ENCODE assay signal across 11 cellular contexts in genomic region chr1:93876284-93876683, GRCh38. TPM values are rescaled to one million over a fixed set of nuclear protein-coding genes. Genes with fewer than 3 reads are reported as not detected.
A peak's percentile ranks its signal among the peaks of the same experiment; 100 is the strongest.
DNase-seq lines count a peak whose midpoint lies in the region; ATAC-seq and TF ChIP-seq lines count a peak whose summit lies in the region.
"Had no signal": no experiment of that assay in that cellular context is flagged by ENCODE, and none has a peak within 500 bp of the region (broad histone marks: within the 10 kb centered on the region; RNA-seq: fewer than 3 reads in every experiment).

No MANE protein-coding gene starts in this region.

- POLR2A ChIA-PET in naive thymus-derived CD4-positive, alpha-beta T cell (lab: Charles Lee), result interaction anchor here (4.2 kb wide), 1 partner anchor 31 kb away, joined by 51 read pairs; no protein-coding TSS in a partner anchor

- H3K4me1 ChIP-seq in CD4-positive, CD25-positive, alpha-beta regulatory T cell (ENCODE audit: control insufficient read depth, insufficient read depth, low read length, poor library complexity, severe bottlenecking), result peaks cover 33% of the 10 kb centered on the region
- peaks cover 21 to 25% of the 10 kb centered on the region in 2 donors for H3K4me1 ChIP-seq in naive thymus-derived CD4-positive, alpha-beta T cell (ENCODE audit: control insufficient read depth in 2 of 2, insufficient read depth in 2 of 2, low read length in 2 of 2)
- peaks cover 0 to 38% (median 22%) of the 10 kb centered on the region in 12 donors for H3K4me1 ChIP-seq in heart left ventricle

- H3K27me3 ChIP-seq in CD4-positive, CD25-positive, alpha-beta regulatory T cell (ENCODE audit: control insufficient read depth, insufficient read depth, low read length), result no peaks in the 10 kb centered on the region
- H3K27me3 ChIP-seq in naive thymus-derived CD4-positive, alpha-beta T cell (ENCODE audit: control insufficient read depth in 2 of 2, insufficient read depth in 2 of 2, low read length in 2 of 2), result no peaks in the 10 kb centered on the region
- H3K27me3 ChIP-seq in heart left ventricle, result no peaks in the 10 kb centered on the region
- H3K27me3 ChIP-seq: transverse colon had no signal

- no peaks in the 10 kb centered on the region for H3K27me3 Mint-ChIP-seq in CD4-positive, CD25-positive, alpha-beta regulatory T cell
- H3K27me3 Mint-ChIP-seq in HFFc6 (ENCODE audit: insufficient read depth), result no peaks in the 10 kb centered on the region; the same call in 1 of the 2 replicates
- no peaks in the 10 kb centered on the region for H3K27me3 Mint-ChIP-seq in activated naive CD8-positive, alpha-beta T cell
- no peaks in the 10 kb centered on the region for H3K27me3 Mint-ChIP-seq in naive thymus-derived CD4-positive, alpha-beta T cell

- 67 to 77% (median 74%) methylated on average over 3 of the region's 3 CpGs for WGBS in heart left ventricle, 4 donors

- no peak for ATAC-seq in CD4-positive, CD25-positive, alpha-beta regulatory T cell (ENCODE audit: low read depth in 2 of 2)
- no peak for ATAC-seq in naive thymus-derived CD4-positive, alpha-beta T cell
- ATAC-seq in heart left ventricle, result no peak

- peaks cover 0 to 2% (median 0%) of the 10 kb centered on the region in 7 donors for H3K9me3 Mint-ChIP-seq in CD4-positive, CD25-positive, alpha-beta regulatory T cell
- no peaks in the 10 kb centered on the region for H3K9me3 Mint-ChIP-seq in HFFc6
- H3K9me3 Mint-ChIP-seq in activated naive CD8-positive, alpha-beta T cell (ENCODE audit: low read depth), result no peaks in the 10 kb centered on the region
- no peaks in the 10 kb centered on the region for H3K9me3 Mint-ChIP-seq in naive thymus-derived CD4-positive, alpha-beta T cell

- intact Hi-C loops in naive thymus-derived CD4-positive, alpha-beta T cell (cut with micrococcal nuclease), result loop anchor here (10.0 kb wide), 2 partner anchors 531 to 1199 kb away; partner anchors contain the start of genes ALG14 (in 1 of the 2) and DR1 (in 1 of the 2)
- intact Hi-C loops in heart left ventricle (cut with DNase I) (loop anchor here in 1 of 10 donors (10.0 kb wide), 1 partner anchor 571 kb away; no protein-coding TSS in a partner anchor), posterior cingulate gyrus (cut with DNase I) (no loop called here)

- peaks cover 58% of the 10 kb centered on the region for H3K36me3 ChIP-seq in CD4-positive, CD25-positive, alpha-beta regulatory T cell (ENCODE audit: control insufficient read depth, insufficient read depth, low read length)
- H3K36me3 ChIP-seq in naive thymus-derived CD4-positive, alpha-beta T cell (ENCODE audit: control insufficient read depth in 2 of 3, insufficient read depth in 3 of 3, low read length in 3 of 3), result peaks cover 24 to 48% (median 26%) of the 10 kb centered on the region in 3 experiments
- H3K36me3 ChIP-seq in heart left ventricle, result peaks cover 0 to 65% (median 63%) of the 10 kb centered on the region in 9 donors

- H3K27ac Mint-ChIP-seq in CD4-positive, CD25-positive, alpha-beta regulatory T cell, result peak overlapping the region in 2 of 3 donors; percentile 21 to 99
- peak overlapping the region; percentile 8; the same call in 1 of the 2 replicates for H3K27ac Mint-ChIP-seq in HFFc6
- peak overlapping the region; percentile 88 for H3K27ac Mint-ChIP-seq in activated naive CD8-positive, alpha-beta T cell
- peak overlapping the region in 8 of 9 donors; percentile 42 to 99 (median 89) for H3K27ac Mint-ChIP-seq in naive thymus-derived CD4-positive, alpha-beta T cell

- H3K4me1 Mint-ChIP-seq in CD4-positive, CD25-positive, alpha-beta regulatory T cell, result peaks cover 13 to 56% (median 43%) of the 10 kb centered on the region in 4 donors
- peaks cover 45% of the 10 kb centered on the region for H3K4me1 Mint-ChIP-seq in HFFc6 (ENCODE audit: low read depth)
- H3K4me1 Mint-ChIP-seq in activated naive CD8-positive, alpha-beta T cell (ENCODE audit: low read depth), result peaks cover 47% of the 10 kb centered on the region
- peaks cover 37 to 60% (median 51%) of the 10 kb centered on the region in 7 donors for H3K4me1 Mint-ChIP-seq in naive thymus-derived CD4-positive, alpha-beta T cell

- TF ChIP-seq POLR2A in heart left ventricle (IDR thresholded peaks at IDR 0.05), result no peak

- TF ChIP-seq CTCF in HFFc6 (IDR thresholded peaks at IDR 0.05), result no peak
- no peak for TF ChIP-seq CTCF in heart left ventricle (IDR thresholded peaks at IDR 0.05)

- DNase-seq in CD4-positive, CD25-positive, alpha-beta regulatory T cell, result no peak
- DNase-seq in HFFc6 (no peak), heart left ventricle (no peak), UCSD-AML1 (lab: John Stamatoyannopoulos, UW; ENCODE audit: unreplicated experiment) (no peak), dedifferentiated amniotic fluid mesenchymal stem cell (ENCODE audit: extremely low spot score) (no peak), posterior cingulate gyrus (no peak)
- DNase-seq in naive thymus-derived CD4-positive, alpha-beta T cell, result no peak
- DNase-seq: left ventricle myocardium inferior, transverse colon had no signal

- H3K9me3 ChIP-seq in CD4-positive, CD25-positive, alpha-beta regulatory T cell (ENCODE audit: control insufficient read depth in 2 of 2, low read length in 2 of 2), result no peaks in the 10 kb centered on the region
- H3K9me3 ChIP-seq in naive thymus-derived CD4-positive, alpha-beta T cell (ENCODE audit: control insufficient read depth in 2 of 3, low read length in 3 of 3), result no peaks in the 10 kb centered on the region
- H3K9me3 ChIP-seq in heart left ventricle, result no peaks in the 10 kb centered on the region
- H3K9me3 ChIP-seq: left ventricle myocardium inferior, transverse colon had no signal

- H3K4me3 ChIP-seq in CD4-positive, CD25-positive, alpha-beta regulatory T cell (ENCODE audit: low read depth, low read length), result peak overlapping the region; percentile 100
- H3K4me3 ChIP-seq in naive thymus-derived CD4-positive, alpha-beta T cell (ENCODE audit: low read length), result no peak overlapping the region
- H3K4me3 ChIP-seq in heart left ventricle, result no peak overlapping the region
- H3K4me3 ChIP-seq: left ventricle myocardium inferior, transverse colon had no signal

- no peak overlapping the region for H3K27ac ChIP-seq in CD4-positive, CD25-positive, alpha-beta regulatory T cell (ENCODE audit: insufficient read depth, low read length, poor library complexity, severe bottlenecking)
- peak overlapping the region; percentile 94 for H3K27ac ChIP-seq in naive thymus-derived CD4-positive, alpha-beta T cell (ENCODE audit: low read depth, low read length)
- H3K27ac ChIP-seq in heart left ventricle, result no peak overlapping the region
- H3K27ac ChIP-seq: HL-60, left ventricle myocardium inferior, transverse colon had no signal

- peaks cover 41% of the 10 kb centered on the region for H3K36me3 Mint-ChIP-seq in CD4-positive, CD25-positive, alpha-beta regulatory T cell
- peaks cover 58% of the 10 kb centered on the region for H3K36me3 Mint-ChIP-seq in HFFc6 (ENCODE audit: low read depth)
- H3K36me3 Mint-ChIP-seq in activated naive CD8-positive, alpha-beta T cell, result peaks cover 13% of the 10 kb centered on the region
- H3K36me3 Mint-ChIP-seq in naive thymus-derived CD4-positive, alpha-beta T cell, result peaks cover 26 to 46% (median 41%) of the 10 kb centered on the region in 5 donors

- CTCF ChIA-PET in naive thymus-derived CD4-positive, alpha-beta T cell (lab: Charles Lee), result no interaction called here

- H3K4me3 Mint-ChIP-seq in CD4-positive, CD25-positive, alpha-beta regulatory T cell, result peak overlapping the region; percentile 69 to 98 (median 95)
- H3K4me3 Mint-ChIP-seq in HFFc6, result peak overlapping the region; percentile 55
- peak overlapping the region; percentile 97 for H3K4me3 Mint-ChIP-seq in activated naive CD8-positive, alpha-beta T cell
- peak overlapping the region; percentile 67 to 99 (median 93) for H3K4me3 Mint-ChIP-seq in naive thymus-derived CD4-positive, alpha-beta T cell

RNA-seq across cellular contexts. Expression of gene DNTTIP2, which starts 2.7 kb away (rescaled TPM):
- total RNA-seq in CD4-positive, CD25-positive, alpha-beta regulatory T cell, result 77.0 TPM
- polyA plus RNA-seq in CD4-positive, CD25-positive, alpha-beta regulatory T cell, result 10 to 100 TPM; 70.4 to 87.2 (median 73.1) TPM
- 10 to 100 TPM; 51.8 to 65.7 (median 60.1) TPM for total RNA-seq in HFFc6 (2021; fragmentation: NEBNext Ultra II Directional; extraction: Animal tissue kit (Norgen Biotek cat#: 25700))
- 10 to 100 TPM; 51.8 to 84.2 (median 77.5) TPM for total RNA-seq in naive thymus-derived CD4-positive, alpha-beta T cell
- 10 to 100 TPM; 83.6 to 86.4 TPM for polyA plus RNA-seq in naive thymus-derived CD4-positive, alpha-beta T cell
- total RNA-seq in heart left ventricle, result 10 to 100 TPM; 17.7 to 47.6 (median 38.8) TPM
- 10 to 100 TPM; 47.7 to 55.8 TPM for polyA plus RNA-seq in heart left ventricle

RNA-seq across cellular contexts. Expression of gene GCLM, which starts 32.9 kb away (rescaled TPM):
- total RNA-seq in CD4-positive, CD25-positive, alpha-beta regulatory T cell, result 5.5 TPM
- 10 to 100 TPM in 1 of 4 donors, 1 to 10 TPM in 3; 7.0 to 17.3 (median 9.0) TPM for polyA plus RNA-seq in CD4-positive, CD25-positive, alpha-beta regulatory T cell
- 10 to 100 TPM; 35.7 to 42.2 (median 40.8) TPM for total RNA-seq in HFFc6 (2021; fragmentation: NEBNext Ultra II Directional; extraction: Animal tissue kit (Norgen Biotek cat#: 25700))
- 10 to 100 TPM in 3 of 5 experiments, 1 to 10 TPM in 2; 6.4 to 23.8 (median 11.5) TPM for total RNA-seq in naive thymus-derived CD4-positive, alpha-beta T cell
- polyA plus RNA-seq in naive thymus-derived CD4-positive, alpha-beta T cell, result 10 to 100 TPM in 1 of 2 donors, 1 to 10 TPM in 1; 9.5 to 13.8 TPM
- 10 to 100 TPM in 6 of 9 donors, 1 to 10 TPM in 3; 4.2 to 21.9 (median 12.5) TPM for total RNA-seq in heart left ventricle
- polyA plus RNA-seq in heart left ventricle, result 1 to 10 TPM; 1.8 to 7.5 TPM

Comparison
In these comparisons a context has a peak if more than half of its experiments do, and no peak if none do; other contexts are left out.
1. H3K27ac Mint-ChIP-seq: peak in every context shown above with its lines; median percentile 89 in naive thymus-derived CD4-positive, alpha-beta T cell; 88 in activated naive CD8-positive, alpha-beta T cell; 60 in CD4-positive, CD25-positive, alpha-beta regulatory T cell; 8 in HFFc6.